ENCODE assay signal across 8 cellular contexts in the genomic region with DNA sequence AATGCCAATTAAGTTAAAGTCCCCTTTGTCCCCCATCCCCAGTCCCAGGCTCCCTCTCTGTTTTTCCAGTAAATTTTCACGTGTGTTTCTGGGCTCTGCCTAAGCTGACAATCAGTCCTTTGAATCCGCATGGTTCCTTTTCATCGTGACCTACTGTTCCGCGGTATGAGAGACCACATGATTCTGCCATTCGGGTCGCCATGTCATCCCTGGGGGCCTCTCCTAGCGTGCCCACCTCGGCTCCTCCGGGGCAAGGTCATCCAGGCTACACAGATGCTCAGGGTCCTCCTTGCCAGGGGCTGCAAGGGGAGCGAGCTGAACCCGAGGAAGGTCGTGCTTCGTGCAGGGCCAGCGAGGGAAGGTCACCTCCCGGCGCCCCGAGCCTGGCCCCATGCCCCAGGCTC.
A peak's percentile ranks its signal among the peaks of the same experiment; 100 is the strongest.
DNase-seq lines count a peak whose midpoint lies in the region; ATAC-seq and TF ChIP-seq lines count a peak whose summit lies in the region.

No MANE protein-coding gene starts in this region.

- peaks cover 16% of the 10 kb centered on the region for H3K27me3 Mint-ChIP-seq in CD4-positive, CD25-positive, alpha-beta regulatory T cell
- no peaks in the 10 kb centered on the region for H3K27me3 Mint-ChIP-seq in stimulated activated naive CD8-positive, alpha-beta T cell treated with anti-CD3 and anti-CD28 coated beads, Interleukin-15, amount 100 ng/mL, for 72 hours

- H3K27ac Mint-ChIP-seq in CD4-positive, CD25-positive, alpha-beta regulatory T cell = peak overlapping the region; percentile 48 to 88 (median 88)
- H3K27ac Mint-ChIP-seq in stimulated activated naive CD8-positive, alpha-beta T cell treated with anti-CD3 and anti-CD28 coated beads, Interleukin-15, amount 100 ng/mL, for 72 hours = peak overlapping the region; percentile 96 to 98

- H3K4me1 ChIP-seq in CD4-positive, CD25-positive, alpha-beta regulatory T cell (ENCODE audit: control insufficient read depth, insufficient read depth, low read length, poor library complexity, severe bottlenecking) = peaks cover 14% of the 10 kb centered on the region
- peaks cover 34% of the 10 kb centered on the region for H3K4me1 ChIP-seq in Loucy (ENCODE audit: insufficient read depth, low read length, poor library complexity, severe bottlenecking)

- DNase-seq in CD4-positive, CD25-positive, alpha-beta regulatory T cell = peak in 1 of 3 donors; percentile 45
- no peak for DNase-seq in astrocyte of the spinal cord (ENCODE audit: low read depth, low spot score)
- DNase-seq in stimulated activated naive CD8-positive, alpha-beta T cell treated with anti-CD3 and anti-CD28 coated beads, Interleukin-15, amount 100 ng/mL, for 72 hours = no peak
- DNase-seq in NCI-H226 = no peak

- H3K36me3 ChIP-seq in CD4-positive, CD25-positive, alpha-beta regulatory T cell (ENCODE audit: control insufficient read depth, insufficient read depth, low read length) = no peaks in the 10 kb centered on the region
- H3K36me3 ChIP-seq in Loucy (ENCODE audit: insufficient read depth, low read length) = no peaks in the 10 kb centered on the region

- H3K9me3 ChIP-seq in CD4-positive, CD25-positive, alpha-beta regulatory T cell (ENCODE audit: control insufficient read depth in 2 of 2, low read length in 2 of 2) = no peaks in the 10 kb centered on the region
- no peaks in the 10 kb centered on the region for H3K9me3 ChIP-seq in Loucy (ENCODE audit: insufficient read depth, low read depth, low read length)

- H3F3A ChIP-seq in Loucy (ENCODE audit: low read depth) = peaks cover 3% of the 10 kb centered on the region; the same call in 1 of the 2 replicates

- H3K27me3 ChIP-seq in CD4-positive, CD25-positive, alpha-beta regulatory T cell (ENCODE audit: control insufficient read depth, insufficient read depth, low read length) = no peaks in the 10 kb centered on the region
- H3K27me3 ChIP-seq in Loucy (ENCODE audit: insufficient read depth, low read length, poor library complexity, severe bottlenecking) (no peaks in the 10 kb centered on the region), layer of hippocampus (ENCODE audit: control insufficient read depth, insufficient read depth, low read length) (no peaks in the 10 kb centered on the region)

- H3K9me2 ChIP-seq in Loucy (replicated peaks; ENCODE audit: low read depth, low read length) = no peaks in the 10 kb centered on the region

- no peak for TF ChIP-seq CTCF in Loucy (conservative IDR thresholded peaks at IDR 0.05; ENCODE audit: low read length)
- TF ChIP-seq CTCF in astrocyte of the spinal cord (IDR thresholded peaks at IDR 0.05; ENCODE audit: low read depth, low read length) = no peak

- H3K4me3 Mint-ChIP-seq in CD4-positive, CD25-positive, alpha-beta regulatory T cell = peak overlapping the region; percentile 88 to 96 (median 91)
- peak overlapping the region; percentile 94 to 98 for H3K4me3 Mint-ChIP-seq in stimulated activated naive CD8-positive, alpha-beta T cell treated with anti-CD3 and anti-CD28 coated beads, Interleukin-15, amount 100 ng/mL, for 72 hours

- peak overlapping the region; percentile 74 for H3K27ac ChIP-seq in CD4-positive, CD25-positive, alpha-beta regulatory T cell (ENCODE audit: insufficient read depth, low read length, poor library complexity, severe bottlenecking)
- peak overlapping the region; percentile 88 for H3K27ac ChIP-seq in layer of hippocampus (ENCODE audit: low read depth, low read length)

- peak overlapping the region; percentile 64 for H2AFZ ChIP-seq in Loucy (ENCODE audit: low read length)

- in situ Hi-C loops in astrocyte of the spinal cord (cut with HindIII; ENCODE audit: low sequenced_read_pairs) = no loop called here

- H3K9ac ChIP-seq in Loucy (ENCODE audit: low read depth, low read length, poor library complexity, severe bottlenecking) = peak overlapping the region; percentile 95

- H3K79me2 ChIP-seq in Loucy (ENCODE audit: insufficient read depth, low read length) = peaks cover 19% of the 10 kb centered on the region; the same call in 1 of the 2 replicates

- H3K36me3 Mint-ChIP-seq in CD4-positive, CD25-positive, alpha-beta regulatory T cell = no peaks in the 10 kb centered on the region

- no peaks in the 10 kb centered on the region for H4K20me1 ChIP-seq in Loucy (ENCODE audit: insufficient read depth, low read length, poor library complexity, severe bottlenecking)

- peak overlapping the region; percentile 69 for H3K4me2 ChIP-seq in Loucy (ENCODE audit: low read depth, low read length, poor library complexity, severe bottlenecking)

- H3K9me3 Mint-ChIP-seq in CD4-positive, CD25-positive, alpha-beta regulatory T cell = peaks cover 0 to 2% (median 0%) of the 10 kb centered on the region in 7 donors
- H3K9me3 Mint-ChIP-seq in stimulated activated naive CD8-positive, alpha-beta T cell treated with anti-CD3 and anti-CD28 coated beads, Interleukin-15, amount 100 ng/mL, for 72 hours = no peaks in the 10 kb centered on the region

- ATAC-seq in CD4-positive, CD25-positive, alpha-beta regulatory T cell (ENCODE audit: low read depth in 2 of 2) = no peak
- peak; percentile 17 for ATAC-seq in GM19023 (IDR thresholded peaks at IDR 0.05; ENCODE audit: unreplicated experiment)
- peak; percentile 43 for ATAC-seq in stimulated activated naive CD8-positive, alpha-beta T cell treated with anti-CD3 and anti-CD28 coated beads, Interleukin-15, amount 100 ng/mL, for 72 hours
- ATAC-seq in GM21447 (IDR thresholded peaks at IDR 0.05; ENCODE audit: unreplicated experiment) = no peak

- peak overlapping the region; percentile 64 for H3K4me3 ChIP-seq in CD4-positive, CD25-positive, alpha-beta regulatory T cell (ENCODE audit: low read depth, low read length)
- H3K4me3 ChIP-seq in Loucy (ENCODE audit: low read length, poor library complexity, severe bottlenecking) = peak overlapping the region; percentile 89
- H3K4me3 ChIP-seq in astrocyte of the spinal cord (ENCODE audit: low read depth, low read length) = peak overlapping the region; percentile 79

- peaks cover 11 to 39% (median 23%) of the 10 kb centered on the region in 4 donors for H3K4me1 Mint-ChIP-seq in CD4-positive, CD25-positive, alpha-beta regulatory T cell
- H3K4me1 Mint-ChIP-seq in stimulated activated naive CD8-positive, alpha-beta T cell treated with anti-CD3 and anti-CD28 coated beads, Interleukin-15, amount 100 ng/mL, for 72 hours = peaks cover 34% of the 10 kb centered on the region

Comparison
In these comparisons a context has a peak if more than half of its experiments do, and no peak if none do; other contexts are left out.
1. ATAC-seq: peak in GM19023 (single experiment) and stimulated activated naive CD8-positive, alpha-beta T cell treated with anti-CD3 and anti-CD28 coated beads, Interleukin-15, amount 100 ng/mL, for 72 hours (single experiment); none in CD4-positive, CD25-positive, alpha-beta regulatory T cell (0 of 2) and GM21447 (single experiment).
2. Peak in every context shown above with its lines, with median percentiles within 50 percentile points of each other: H3K4me3 ChIP-seq.